ENCODE assay signal across 10 cellular contexts in genomic region chr6:72740135-72740534, GRCh38.
DNase-seq lines count a peak whose midpoint lies in the region; ATAC-seq and TF ChIP-seq lines count a peak whose summit lies in the region.
"Had no signal": no experiment of that assay in that cellular context is flagged by ENCODE, and none has a peak within 500 bp of the region (broad histone marks: within the 10 kb centered on the region; RNA-seq: fewer than 3 reads in every experiment).

No MANE protein-coding gene starts in this region.

- no peaks in the 10 kb centered on the region for H3K9me3 Mint-ChIP-seq in activated B cell treated with CpG ODN at 0.5 μM for 24 hours

- intact Hi-C loops in activated B cell treated with CpG ODN at 0.5 μM for 24 hours (cut with micrococcal nuclease) = loop anchor here (1.0 to 2.0 kb wide), 2 partner anchors 16 to 117 kb away; partner anchors contain the start of gene KCNQ5

- ATAC-seq in GM19397 (IDR thresholded peaks at IDR 0.05; ENCODE audit: unreplicated experiment) (peak; percentile 77), HG03025 (IDR thresholded peaks at IDR 0.05; ENCODE audit: low FRiP score, unreplicated experiment) (peak; percentile 87), activated B cell treated with CpG ODN at 0.5 μM for 24 hours (ENCODE audit: low read depth) (peak; percentile 84)

- H3K27ac Mint-ChIP-seq in activated B cell treated with CpG ODN at 0.5 μM for 24 hours = peak overlapping the region; percentile 37

- H3K4me3 Mint-ChIP-seq in activated B cell treated with CpG ODN at 0.5 μM for 24 hours = peak overlapping the region; percentile 11

- H3K4me1 Mint-ChIP-seq in activated B cell treated with CpG ODN at 0.5 μM for 24 hours = peaks cover 34% of the 10 kb centered on the region

- POLR2A ChIA-PET in activated B cell treated with CpG ODN at 0.5 μM for 24 hours (lab: Charles Lee) = interaction anchor here (1.9 kb wide), 1 partner anchor 118 kb away, joined by 6 read pairs; the partner anchor contains the start of gene KCNQ5

- in situ Hi-C loops in GM13976 (cut with MboI; ENCODE audit: low sequenced_read_pairs, unreplicated experiment) = no loop called here

- DNase-seq in GM13976 (ENCODE audit: low spot score) (peak; percentile 55), activated B cell treated with CpG ODN at 0.5 μM for 24 hours (no peak), NCI-H2227 (lab: John Stamatoyannopoulos, UW; ENCODE audit: unreplicated experiment) (no peak), NCI-H524 treated with DMSO at 0.1 percent for 48 hours (lab: John Stamatoyannopoulos, UW) (no peak), NCI-H1105 (lab: John Stamatoyannopoulos, UW) (no peak), GM03348 (ENCODE audit: low spot score) (no peak)
- DNase-seq: KBM-7, mesenchymal stem cell had no signal

- H3K27me3 Mint-ChIP-seq in activated B cell treated with CpG ODN at 0.5 μM for 24 hours = no peaks in the 10 kb centered on the region

- H3K36me3 Mint-ChIP-seq in activated B cell treated with CpG ODN at 0.5 μM for 24 hours (ENCODE audit: low read depth) = no peaks in the 10 kb centered on the region

- TF ChIP-seq CTCF in GM13976 (IDR thresholded peaks at IDR 0.05; ENCODE audit: borderline replicate concordance, control extremely low read depth, extremely low read depth, insufficient read depth, missing control alignments) = no peak
- no peak for TF ChIP-seq CTCF in activated B cell treated with CpG ODN at 0.5 μM for 24 hours (IDR thresholded peaks at IDR 0.05)

- CTCF ChIA-PET in activated B cell treated with CpG ODN at 0.5 μM for 24 hours (lab: Charles Lee) = no interaction called here
